ENCODE assay signal across 8 cellular contexts in the genomic region with DNA sequence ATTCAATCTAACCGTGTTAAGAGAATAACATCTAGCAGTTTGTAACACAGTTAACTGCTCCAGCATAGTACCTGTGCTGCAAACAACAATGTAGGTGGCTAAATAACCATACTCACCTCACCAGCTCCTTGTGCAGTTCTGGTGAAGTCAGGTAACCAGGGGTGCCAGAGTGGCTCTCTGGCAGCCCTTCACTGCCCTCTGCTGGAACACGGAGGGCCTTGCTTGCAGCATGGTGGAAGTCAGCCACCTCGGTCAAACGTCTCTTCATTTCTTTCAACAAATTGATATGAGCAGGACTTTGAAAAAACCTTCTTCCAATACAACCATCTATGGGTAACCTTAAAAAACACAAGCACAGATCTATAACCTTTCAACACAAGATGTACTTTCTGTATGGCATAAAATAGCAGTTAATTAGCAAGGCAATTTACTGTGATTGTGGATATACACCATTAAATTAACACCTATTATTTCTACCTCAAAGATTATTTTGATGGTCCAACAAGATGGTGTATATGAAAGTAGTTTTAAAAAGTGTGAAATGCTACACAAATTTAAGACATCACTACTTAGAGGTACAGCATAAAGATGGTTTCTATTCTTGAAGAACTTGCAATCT. TPM values are rescaled to one million over a fixed set of nuclear protein-coding genes. Genes with fewer than 3 reads are reported as not detected.
DNase-seq lines count a peak whose midpoint lies in the region; ATAC-seq, FAIRE-seq and TF ChIP-seq lines count a peak whose summit lies in the region.

No MANE protein-coding gene starts in this region.

- H3K36me3 ChIP-seq in NT2/D1 (ENCODE audit: insufficient read depth, insufficient read length, low read length) (peaks cover 46% of the 10 kb centered on the region), upper lobe of left lung (peaks cover 32 to 97% (median 79%) of the 10 kb centered on the region in 4 donors)

- H3K4me1 ChIP-seq in NT2/D1 (ENCODE audit: insufficient read depth, insufficient read length), result no peaks in the 10 kb centered on the region
- H3K4me1 ChIP-seq in upper lobe of left lung, result no peaks in the 10 kb centered on the region

- TF ChIP-seq EP300 in upper lobe of left lung (IDR thresholded peaks at IDR 0.05), result no peak

- ATAC-seq in HG03045 (IDR thresholded peaks at IDR 0.05; ENCODE audit: unreplicated experiment) (peak; percentile 58), upper lobe of left lung (ENCODE audit: low FRiP score in 2 of 2) (peak in 1 of 2 donors; percentile 58)

- no peak overlapping the region for H3K4me3 ChIP-seq in NT2/D1 (ENCODE audit: insufficient read length, low read depth)
- no peak overlapping the region for H3K4me3 ChIP-seq in fibroblast of mammary gland (ENCODE audit: control insufficient read depth, low read depth, low read length)
- no peak overlapping the region for H3K4me3 ChIP-seq in upper lobe of left lung

- DNase-seq in GM12892 (ENCODE audit: insufficient read length), result peak; percentile 37
- peak; percentile 42 for DNase-seq in NT2/D1 (ENCODE audit: low read depth, low spot score)
- DNase-seq in activated T-cell treated with anti-CD3 and anti-CD28 coated beads for 24 hours (ENCODE audit: low read depth), result peak; percentile 49
- DNase-seq in fibroblast of mammary gland (ENCODE audit: low read depth), result peak; percentile 52
- DNase-seq in pons (ENCODE audit: low spot score), result peak; percentile 11
- DNase-seq in upper lobe of left lung, result peak in 1 of 2 donors; percentile 43
- DNase-seq in GF-D8 (lab: John Stamatoyannopoulos, UW), result no peak

- H3K9me3 ChIP-seq in NT2/D1 (ENCODE audit: insufficient read depth, low read length) (no peaks in the 10 kb centered on the region), upper lobe of left lung (no peaks in the 10 kb centered on the region)

- H3K9ac ChIP-seq in NT2/D1 (ENCODE audit: insufficient read length, low read depth), result no peak overlapping the region

- WGBS in upper lobe of left lung, 2 donors, result 57 to 70% methylated on average over 3 to 4 of the region's 4 CpGs

- no peak for TF ChIP-seq POLR2A in GM12892 (IDR thresholded peaks at IDR 0.05; ENCODE audit: low read depth, low read length)
- TF ChIP-seq POLR2A in upper lobe of left lung (IDR thresholded peaks at IDR 0.05), result no peak

- TF ChIP-seq CTCF in fibroblast of mammary gland (conservative IDR thresholded peaks at IDR 0.05; ENCODE audit: control insufficient read depth, insufficient read depth, low read depth, low read length) (peak; percentile 92), upper lobe of left lung (IDR thresholded peaks at IDR 0.05) (peak in 4 of 6 experiments; percentile 31 to 68 (median 48))

- H3K27ac ChIP-seq in upper lobe of left lung, result no peak overlapping the region

- FAIRE-seq in GM12892 (lab: Jason Lieb, UNC), result peak; percentile 79

- no peaks in the 10 kb centered on the region for H3K27me3 ChIP-seq in NT2/D1 (ENCODE audit: insufficient read depth, insufficient read length)
- no peaks in the 10 kb centered on the region for H3K27me3 ChIP-seq in upper lobe of left lung

RNA-seq across cellular contexts. Expression of a gene that starts 56.6 kb away (rescaled TPM):
- polyA plus RNA-seq in GM12892 (2012; ENCODE audit: missing spikeins), result 9.3 TPM
- 100 to 1,000 TPM in 1 of 6 donors, 10 to 100 TPM in 5; 28.6 to 109 (median 39.6) TPM for total RNA-seq in upper lobe of left lung
